In genomic region chr6:139765825-139766285, GRCh38 we compare ENCODE assay signal across 12 cellular contexts.
DNase-seq lines count a peak whose midpoint lies in the region; ATAC-seq and TF ChIP-seq lines count a peak whose summit lies in the region.
"Had no signal": no experiment of that assay in that cellular context is flagged by ENCODE, and none has a peak within 500 bp of the region (broad histone marks: within the 10 kb centered on the region; RNA-seq: fewer than 3 reads in every experiment).

No MANE protein-coding gene starts in this region.

- H3K9ac ChIP-seq in GM23248, result no peak overlapping the region

- peaks cover 43% of the 10 kb centered on the region for H3K4me1 ChIP-seq in GM23248 (ENCODE audit: insufficient read depth)
- peaks cover 27% of the 10 kb centered on the region for H3K4me1 ChIP-seq in RWPE2 (ENCODE audit: insufficient read depth, poor library complexity, severe bottlenecking)

- H3K4me3 ChIP-seq in GM23248 (no peak overlapping the region), RWPE2 (ENCODE audit: severe bottlenecking) (no peak overlapping the region), fibroblast of mammary gland (ENCODE audit: control insufficient read depth, low read depth, low read length) (no peak overlapping the region)

- 0 out of 2 replicates have a peak overlapping the region, but pooled peaks have one; percentile 8 for H2AFZ ChIP-seq in GM23248

- in situ Hi-C loops in GM23248 (cut with MboI), result loop anchor here (25.0 kb wide), 1 partner anchor 379 kb away; no protein-coding TSS in a partner anchor

- TF ChIP-seq CTCF in RWPE2 (IDR thresholded peaks at IDR 0.05; ENCODE audit: poor library complexity, severe bottlenecking) (no peak), fibroblast of mammary gland (conservative IDR thresholded peaks at IDR 0.05; ENCODE audit: control insufficient read depth, insufficient read depth, low read depth, low read length) (no peak)

- peak overlapping the region; percentile 59 for H3K4me2 ChIP-seq in GM23248 (ENCODE audit: unreplicated experiment)

- H4K20me1 ChIP-seq in GM23248 (ENCODE audit: insufficient read depth), result no peaks in the 10 kb centered on the region

- WGBS in GM23248 (ENCODE audit: low coverage in 1 of 2, low lambda C conversion rate in 2 of 2, missing lambda C conversion rate in 2 of 2), 2 experiments, result 45 to 56% methylated on average over 2 of the region's 2 CpGs

- no peaks in the 10 kb centered on the region for H3K79me2 ChIP-seq in GM23248 (ENCODE audit: insufficient read depth)

- no peaks in the 10 kb centered on the region; the same call in 1 of the 2 replicates for H3K9me2 ChIP-seq in GM23248 (ENCODE audit: insufficient read depth)

- H3K36me3 ChIP-seq in GM23248 (ENCODE audit: low read depth), result no peaks in the 10 kb centered on the region
- H3K36me3 ChIP-seq in RWPE2 (ENCODE audit: low read depth), result no peaks in the 10 kb centered on the region

- H3K9me3 ChIP-seq in GM23248 (ENCODE audit: low read depth), result no peaks in the 10 kb centered on the region
- H3K9me3 ChIP-seq in RWPE2 (ENCODE audit: severe bottlenecking), result no peaks in the 10 kb centered on the region

- H3F3A ChIP-seq in GM23248 (ENCODE audit: insufficient read depth), result peaks cover 40% of the 10 kb centered on the region

- H3K27ac ChIP-seq in GM23248 (peak overlapping the region; percentile 77), RWPE2 (ENCODE audit: poor library complexity, severe bottlenecking) (peak overlapping the region; percentile 63)

- no peaks in the 10 kb centered on the region for H3K27me3 ChIP-seq in GM23248 (replicated peaks; ENCODE audit: insufficient read depth)
- H3K27me3 ChIP-seq in RWPE2 (ENCODE audit: insufficient read depth, poor library complexity, severe bottlenecking), result no peaks in the 10 kb centered on the region

- peak; percentile 33; the same call in 2 of the 3 replicates for ATAC-seq in RWPE2 (ENCODE audit: low read depth)

- DNase-seq in GM23248 (no peak), RWPE2 (ENCODE audit: low spot score) (no peak), fibroblast of mammary gland (ENCODE audit: low read depth) (peak; percentile 62), renal cortical epithelial cell (ENCODE audit: low read depth) (peak; percentile 42), NCI-H526 treated with DMSO at 0.1 percent for 48 hours (lab: John Stamatoyannopoulos, UW) (no peak), DMS153 treated with DMSO at 0.1 percent for 48 hours (lab: John Stamatoyannopoulos, UW; ENCODE audit: unreplicated experiment) (no peak), NCI-H524 treated with DMSO at 0.1 percent for 48 hours (lab: John Stamatoyannopoulos, UW) (no peak), HK-2 (ENCODE audit: unreplicated experiment) (no peak)
- DNase-seq: activated effector memory CD4-positive, alpha-beta T cell treated with anti-CD3 and anti-CD28 coated beads, Interleukin-2, amount 50 U/mL, for 16 hours; DMS153; NCI-H526; stimulated activated CD4-positive, alpha-beta T cell treated with anti-CD3 and anti-CD28 coated beads, Interleukin-4, amount 100 ng/mL, for 4 hours had no signal

Comparison
In these comparisons a context has a peak if more than half of its experiments do, and no peak if none do; other contexts are left out.
1. DNase-seq: peak in fibroblast of mammary gland (single experiment) and renal cortical epithelial cell (single experiment); none in GM23248 (single experiment), RWPE2 (single experiment), NCI-H526 treated with DMSO at 0.1 percent for 48 hours (single experiment), DMS153 treated with DMSO at 0.1 percent for 48 hours (single experiment), NCI-H524 treated with DMSO at 0.1 percent for 48 hours (single experiment) and HK-2 (single experiment).